Comparison of ENCODE assay signal across 24 cellular contexts in the genomic region with DNA sequence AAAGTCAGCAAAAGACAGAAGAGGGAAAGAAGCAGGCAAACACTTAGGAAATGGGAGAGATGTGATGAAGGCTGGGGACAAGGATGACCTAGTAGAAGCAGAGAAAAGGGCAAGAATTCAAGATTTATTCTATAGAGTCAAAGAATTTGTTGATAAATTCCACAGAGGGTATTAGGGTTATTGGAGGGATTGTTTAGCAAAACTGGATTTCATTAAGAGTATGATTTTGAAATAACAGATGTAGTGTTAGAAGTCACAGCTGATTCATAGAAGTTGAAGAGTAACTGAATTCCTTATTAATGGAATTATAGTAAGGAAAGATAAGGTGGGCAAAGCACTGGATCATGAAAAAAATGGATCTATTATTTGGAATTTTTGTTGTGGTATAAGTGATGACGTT. TPM values are rescaled to one million over a fixed set of nuclear protein-coding genes. Genes with fewer than 3 reads are reported as not detected.
A peak's percentile ranks its signal among the peaks of the same experiment; 100 is the strongest.
DNase-seq lines count a peak whose midpoint lies in the region; ATAC-seq and TF ChIP-seq lines count a peak whose summit lies in the region.
"Had no signal": no experiment of that assay in that cellular context is flagged by ENCODE, and none has a peak within 500 bp of the region (broad histone marks: within the 10 kb centered on the region; RNA-seq: fewer than 3 reads in every experiment).

No MANE protein-coding gene starts in this region.

- H2AFZ ChIP-seq in IMR-90 (replicated peaks; ENCODE audit: low read length, poor library complexity), result no peak overlapping the region

- no peaks in the 10 kb centered on the region for H4K20me1 ChIP-seq in IMR-90 (ENCODE audit: insufficient read depth, low read length)

- no peak overlapping the region for H3K9ac ChIP-seq in IMR-90 (ENCODE audit: low read depth, low read length)
- H3K9ac ChIP-seq: SK-N-SH had no signal

- ATAC-seq in IMR-90 (ENCODE audit: low read depth), result peak; percentile 40; the same call in 1 of the 2 replicates
- no peak for ATAC-seq in stimulated activated effector memory CD8-positive, alpha-beta T cell treated with anti-CD3 and anti-CD28 coated beads, Interleukin-12 subunit alpha, Interleukin-12 subunit beta, amount 100 ng/mL, for 72 hours
- ATAC-seq: PC-3 had no signal

- POLR2A ChIA-PET in activated CD4-positive, alpha-beta T cell treated with anti-CD3 and anti-CD28 coated beads, Interleukin-2, amount 10 ng/mL, durations not matched to agents 7 days and 5 days (lab: Charles Lee), result no interaction called here
- POLR2A ChIA-PET in IMR-90 (lab: Charles Lee; ENCODE audit: unreplicated experiment), result no interaction called here

- no peak overlapping the region; the same call in 1 of the 2 replicates for H4K5ac ChIP-seq in IMR-90 (ENCODE audit: low read depth, low read length)

- H2AK5ac ChIP-seq in IMR-90 (ENCODE audit: low read depth, low read length), result no peak overlapping the region

- peaks cover 5% of the 10 kb centered on the region; the same call in 1 of the 2 replicates for H3K36me3 ChIP-seq in IMR-90 (ENCODE audit: control insufficient read depth, insufficient read depth, low read length)

- dilution Hi-C loops in IMR-90 (cut with HindIII; ENCODE audit: low sequenced_read_pairs, unreplicated experiment), result no loop called here

- no peak overlapping the region for H4K91ac ChIP-seq in IMR-90 (ENCODE audit: insufficient read depth, low read depth, low read length)

- H2BK15ac ChIP-seq in IMR-90 (ENCODE audit: low read depth, low read length), result no peak overlapping the region

- H3K4me1 Mint-ChIP-seq in activated CD4-positive, alpha-beta T cell treated with anti-CD3 and anti-CD28 coated beads, Interleukin-2, amount 10 ng/mL, durations not matched to agents 7 days and 5 days, result peaks cover 5% of the 10 kb centered on the region
- peaks cover 7% of the 10 kb centered on the region for H3K4me1 Mint-ChIP-seq in stimulated activated effector memory CD8-positive, alpha-beta T cell treated with anti-CD3 and anti-CD28 coated beads, Interleukin-12 subunit alpha, Interleukin-12 subunit beta, amount 100 ng/mL, for 72 hours
- H3K4me1 Mint-ChIP-seq: CD14-positive monocyte had no signal

- H3K4me3 ChIP-seq in IMR-90 (ENCODE audit: insufficient read depth, low read depth, low read length), result no peak overlapping the region
- no peak overlapping the region for H3K4me3 ChIP-seq in fibroblast of villous mesenchyme (ENCODE audit: low read depth, low read length)
- no peak overlapping the region for H3K4me3 ChIP-seq in dorsolateral prefrontal cortex
- H3K4me3 ChIP-seq: HAP-1 had no signal

- intact Hi-C loops in IMR-90 (cut with micrococcal nuclease) (no loop called here), dorsolateral prefrontal cortex (cut with DNase I) (no loop called here)

- peak overlapping the region; percentile 67 for H2BK5ac ChIP-seq in IMR-90 (ENCODE audit: low read depth, low read length, poor library complexity, severe bottlenecking)

- no peak overlapping the region for H3K4me2 ChIP-seq in IMR-90 (ENCODE audit: low read depth, low read length)
- H3K4me2 ChIP-seq: SK-N-SH had no signal

- H3K27ac ChIP-seq in IMR-90 (ENCODE audit: insufficient read depth, low read length), result peak overlapping the region; percentile 66; the same call in 1 of the 2 replicates
- no peak overlapping the region for H3K27ac ChIP-seq in dorsolateral prefrontal cortex
- H3K27ac ChIP-seq: 22Rv1 had no signal

- H3K27ac Mint-ChIP-seq in activated CD4-positive, alpha-beta T cell treated with anti-CD3 and anti-CD28 coated beads, Interleukin-2, amount 10 ng/mL, durations not matched to agents 7 days and 5 days, result peak overlapping the region; percentile 28
- H3K27ac Mint-ChIP-seq in stimulated activated effector memory CD8-positive, alpha-beta T cell treated with anti-CD3 and anti-CD28 coated beads, Interleukin-12 subunit alpha, Interleukin-12 subunit beta, amount 100 ng/mL, for 72 hours, result peak overlapping the region; percentile 36

- no peak overlapping the region for H3K4me3 Mint-ChIP-seq in activated CD4-positive, alpha-beta T cell treated with anti-CD3 and anti-CD28 coated beads, Interleukin-2, amount 10 ng/mL, durations not matched to agents 7 days and 5 days
- H3K4me3 Mint-ChIP-seq in stimulated activated effector memory CD8-positive, alpha-beta T cell treated with anti-CD3 and anti-CD28 coated beads, Interleukin-12 subunit alpha, Interleukin-12 subunit beta, amount 100 ng/mL, for 72 hours, result no peak overlapping the region
- H3K4me3 Mint-ChIP-seq: CD14-positive monocyte had no signal

- no peak overlapping the region; the same call in 1 of the 2 replicates for H2BK20ac ChIP-seq in IMR-90 (ENCODE audit: low read depth, low read length)

- peaks cover 15% of the 10 kb centered on the region for H3K4me1 ChIP-seq in IMR-90 (ENCODE audit: control insufficient read depth, insufficient read depth, low read length)
- H3K4me1 ChIP-seq: BE2C, HAP-1 had no signal

- no peak overlapping the region for H4K8ac ChIP-seq in IMR-90 (ENCODE audit: low read depth in 2 of 2, low read length in 2 of 2)

- peaks cover 72% of the 10 kb centered on the region for H3K36me3 Mint-ChIP-seq in activated CD4-positive, alpha-beta T cell treated with anti-CD3 and anti-CD28 coated beads, Interleukin-2, amount 10 ng/mL, durations not matched to agents 7 days and 5 days (ENCODE audit: low read depth)
- peaks cover 86% of the 10 kb centered on the region for H3K36me3 Mint-ChIP-seq in stimulated activated effector memory CD8-positive, alpha-beta T cell treated with anti-CD3 and anti-CD28 coated beads, Interleukin-12 subunit alpha, Interleukin-12 subunit beta, amount 100 ng/mL, for 72 hours

- no peak overlapping the region for H2BK120ac ChIP-seq in IMR-90 (ENCODE audit: low read depth, low read length)

- TF ChIP-seq POLR2A in IMR-90 (IDR thresholded peaks at IDR 0.05; ENCODE audit: low read depth, low read length), result no peak

- no peak overlapping the region for H3K23ac ChIP-seq in IMR-90 (ENCODE audit: low read depth, low read length)

- no peak overlapping the region for H3K18ac ChIP-seq in IMR-90 (ENCODE audit: low read depth, low read length)

- no peak for TF ChIP-seq RAD21 in IMR-90 (IDR thresholded peaks at IDR 0.05; ENCODE audit: low read length)

- WGBS in IMR-90 (ENCODE audit: extremely low coverage in 2 of 2, insufficient read length in 1 of 2), 2 experiments, result 100% methylated on average over 1 of the region's 1 CpG; no CpG with 5 or more reads in 1 of the 2 experiments

- no peak overlapping the region for H3K56ac ChIP-seq in IMR-90 (ENCODE audit: extremely low read depth, insufficient read depth, low read length)

- no peak overlapping the region for H3K4ac ChIP-seq in IMR-90 (ENCODE audit: low read depth, low read length)

- no peak for DNase-seq in activated CD4-positive, alpha-beta T cell treated with anti-CD3 and anti-CD28 coated beads, Interleukin-2, amount 10 ng/mL, durations not matched to agents 7 days and 5 days
- no peak for DNase-seq in activated CD4-positive, alpha-beta T cell treated with anti-CD3 and anti-CD28 coated beads for 48 hours
- DNase-seq in IMR-90 (no peak), fibroblast of villous mesenchyme (ENCODE audit: low read depth) (peak; percentile 13), kidney tubule cell (ENCODE audit: low spot score) (no peak), NCI-H82 treated with DMSO at 0.1 percent for 48 hours (lab: John Stamatoyannopoulos, UW; ENCODE audit: unreplicated experiment) (no peak), dorsolateral prefrontal cortex (no peak)
- DNase-seq in stimulated activated effector memory CD8-positive, alpha-beta T cell treated with anti-CD3 and anti-CD28 coated beads, Interleukin-12 subunit alpha, Interleukin-12 subunit beta, amount 100 ng/mL, for 72 hours (ENCODE audit: low spot score in 2 of 2), result no peak
- DNase-seq: BE2C; DMS153; DND-41; GOT3; Karpas-422; NCI-H1105; NCI-H1436 treated with DMSO at 0.1 percent for 48 hours; NCI-H187 treated with DMSO at 0.1 percent for 48 hours; NCI-H524 treated with DMSO at 0.1 percent for 48 hours; NCI-H774; NK-92 treated with Interleukin-12 subunit alpha and Interleukin-12 subunit beta, amount 100 ng/mL, for 24 hours; PC-3; SK-N-SH had no signal

- H3K79me1 ChIP-seq in IMR-90 (ENCODE audit: low read depth in 1 of 2, low read length in 2 of 2), result peaks cover 22 to 31% of the 10 kb centered on the region in 2 experiments

- TF ChIP-seq CTCF in IMR-90 (conservative IDR thresholded peaks at IDR 0.05; ENCODE audit: low read depth, low read length) (no peak), fibroblast of villous mesenchyme (IDR thresholded peaks at IDR 0.05; ENCODE audit: insufficient read depth, low read depth, low read length) (no peak), dorsolateral prefrontal cortex (IDR thresholded peaks at IDR 0.05 in 54 of 56, conservative IDR thresholded peaks at IDR 0.05 in 2 of 56; ENCODE audit: low read depth in 1 of 56, partially characterized antibody in 56 of 56) (no peak)

- H3K9me3 ChIP-seq in IMR-90 (ENCODE audit: control insufficient read depth, insufficient read depth, low read length), result no peaks in the 10 kb centered on the region
- H3K9me3 ChIP-seq: BE2C, HAP-1, SK-N-SH had no signal

- no peak overlapping the region for H3K14ac ChIP-seq in IMR-90 (replicated peaks; ENCODE audit: low read depth, low read length)

- BruUV-seq in IMR-90 (replicated peaks; lab: Mats Ljungman, UMichigan), result no TSS peak

- H3K9me1 ChIP-seq in IMR-90 (ENCODE audit: insufficient read depth, low read length), result peaks cover 13% of the 10 kb centered on the region

- in situ Hi-C loops in IMR-90 (cut with MboI; ENCODE audit: low sequenced_read_pairs), result no loop called here

- no peaks in the 10 kb centered on the region for H3K27me3 Mint-ChIP-seq in activated CD4-positive, alpha-beta T cell treated with anti-CD3 and anti-CD28 coated beads, Interleukin-2, amount 10 ng/mL, durations not matched to agents 7 days and 5 days

- H3K27me3 ChIP-seq in IMR-90 (ENCODE audit: control insufficient read depth, insufficient read depth, low read length), result no peaks in the 10 kb centered on the region
- no peaks in the 10 kb centered on the region for H3K27me3 ChIP-seq in dorsolateral prefrontal cortex
- H3K27me3 ChIP-seq: BE2C had no signal

- H3K9me3 Mint-ChIP-seq in activated CD4-positive, alpha-beta T cell treated with anti-CD3 and anti-CD28 coated beads, Interleukin-2, amount 10 ng/mL, durations not matched to agents 7 days and 5 days, result no peaks in the 10 kb centered on the region
- H3K9me3 Mint-ChIP-seq in stimulated activated effector memory CD8-positive, alpha-beta T cell treated with anti-CD3 and anti-CD28 coated beads, Interleukin-12 subunit alpha, Interleukin-12 subunit beta, amount 100 ng/mL, for 72 hours, result no peaks in the 10 kb centered on the region
- H3K9me3 Mint-ChIP-seq: CD14-positive monocyte had no signal

- CTCF ChIA-PET in activated CD4-positive, alpha-beta T cell treated with anti-CD3 and anti-CD28 coated beads, Interleukin-2, amount 10 ng/mL, durations not matched to agents 7 days and 5 days (lab: Charles Lee), result interaction anchor here (0.5 kb wide), 1 partner anchor 332 kb away, joined by 3 read pairs; no protein-coding TSS in a partner anchor
- CTCF ChIA-PET in IMR-90 (lab: Yijun Ruan, JAX), result no interaction called here

- H2AK9ac ChIP-seq in IMR-90 (replicated peaks; ENCODE audit: low read depth, low read length, poor library complexity), result no peak overlapping the region

RNA-seq across cellular contexts. Expression of a gene that starts 48.6 kb away (rescaled TPM):
- total RNA-seq in activated CD4-positive, alpha-beta T cell treated with anti-CD3 and anti-CD28 coated beads, Interleukin-2, amount 10 ng/mL, durations not matched to agents 7 days and 5 days, result 10 to 100 TPM; 52.3 to 55.1 TPM
- 29.0 and 34.2 TPM in 2 replicates for total RNA-seq in IMR-90 (2012; rRNA removed)
- 12.9 and 17.2 TPM in 2 replicates for polyA plus RNA-seq in IMR-90 (2012; rRNA removed)
- polyA plus RNA-seq in IMR-90 (2012; cell fraction: cytosol; rRNA removed), result 3.4 and 7.1 TPM in 2 replicates
- 10.9 and 42.0 TPM in 2 replicates for polyA plus RNA-seq in IMR-90 (2012; cell fraction: nucleus; rRNA removed; ENCODE audit: low replicate concordance)
- 34.1 and 40.6 TPM in 2 replicates for total RNA-seq in fibroblast of villous mesenchyme
- 10 to 100 TPM; 31.3 to 63.5 (median 47.2) TPM for total RNA-seq in dorsolateral prefrontal cortex
